In the genomic region with DNA sequence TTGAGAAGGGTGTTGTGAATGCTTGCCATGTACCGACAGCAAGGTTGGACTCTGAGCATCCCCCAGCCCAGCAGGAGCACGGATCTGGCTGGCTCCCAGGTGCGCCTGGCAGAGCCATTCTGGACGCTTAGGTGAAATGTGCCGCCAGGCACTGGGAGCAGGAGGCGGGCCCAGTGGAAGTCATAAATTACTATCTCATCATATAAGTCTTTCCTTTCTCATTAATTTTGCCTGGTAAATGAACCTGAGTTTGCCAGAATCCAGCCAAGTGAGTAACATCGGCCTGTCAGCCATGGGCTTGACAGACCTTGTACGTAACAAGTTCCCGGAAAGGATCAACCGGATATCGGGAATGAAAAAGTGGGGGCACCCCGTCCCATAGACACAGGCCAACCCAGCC, we compare ENCODE assay signal across 24 cellular contexts.
DNase-seq lines count a peak whose midpoint lies in the region; TF ChIP-seq lines count a peak whose summit lies in the region.
"Had no signal": no experiment of that assay in that cellular context is flagged by ENCODE, and none has a peak within 500 bp of the region (broad histone marks: within the 10 kb centered on the region; RNA-seq: fewer than 3 reads in every experiment).

No MANE protein-coding gene starts in this region.

- H3K27me3 Mint-ChIP-seq in progenitor cell of endocrine pancreas: no peaks in the 10 kb centered on the region
- H3K27me3 Mint-ChIP-seq: activated CD8-positive, alpha-beta memory T cell treated with anti-CD3 and anti-CD28 coated beads, Interleukin-2, amount 10 ng/mL, durations not matched to agents 7 days and 5 days; activated naive CD8-positive, alpha-beta T cell treated with anti-CD3 and anti-CD28 coated beads, Interleukin-2, amount 50 U/mL, for 24 hours had no signal

- H3K4me1 Mint-ChIP-seq in progenitor cell of endocrine pancreas (ENCODE audit: low read depth): peaks cover 25% of the 10 kb centered on the region
- H3K4me1 Mint-ChIP-seq: activated CD8-positive, alpha-beta memory T cell treated with anti-CD3 and anti-CD28 coated beads, Interleukin-2, amount 10 ng/mL, durations not matched to agents 7 days and 5 days; activated naive CD8-positive, alpha-beta T cell treated with anti-CD3 and anti-CD28 coated beads, Interleukin-2, amount 50 U/mL, for 24 hours; nephron had no signal

- DNase-seq in DMS79 (lab: John Stamatoyannopoulos, UW) (peak; percentile 56), NCI-H1105 (lab: John Stamatoyannopoulos, UW) (peak; percentile 76), coronary artery (ENCODE audit: low spot score) (no peak), progenitor cell of endocrine pancreas (ENCODE audit: low spot score, unreplicated experiment) (no peak), cortex of kidney (lab: John Stamatoyannopoulos, UW) (no peak), activated T-cell treated with anti-CD3 and anti-CD28 coated beads for 4 hours (no peak), iPS-NIHi7 (ENCODE audit: extremely low spot score) (no peak)
- DNase-seq: activated CD4-positive, CD25-positive, alpha-beta regulatory T cell; activated CD8-positive, alpha-beta memory T cell treated with anti-CD3 and anti-CD28 coated beads, Interleukin-2, amount 10 ng/mL, durations not matched to agents 7 days and 5 days; activated naive CD8-positive, alpha-beta T cell treated with anti-CD3 and anti-CD28 coated beads, Interleukin-2, amount 50 U/mL, for 24 hours; activated T-cell treated with anti-CD3 and anti-CD28 coated beads, Interleukin-2, amount 50 U/mL, for 48 hours; DMS53; gastrocnemius medialis; H7; MM.1S; RPMI8226; sigmoid colon; SK-N-SH; stimulated activated CD4-positive, alpha-beta T cell treated with anti-CD3 and anti-CD28 coated beads, Interleukin-4, amount 100 ng/mL, for 24 hours; trophoblast cell had no signal

- H3K4me3 ChIP-seq in coronary artery: peak overlapping the region; percentile 48
- H3K4me3 ChIP-seq: BLaER1, gastrocnemius medialis, hepatocyte, sigmoid colon had no signal

- TF ChIP-seq CTCF in coronary artery (IDR thresholded peaks at IDR 0.05): no peak
- TF ChIP-seq CTCF in progenitor cell of endocrine pancreas (IDR thresholded peaks at IDR 0.05; ENCODE audit: unreplicated experiment): no peak

- no peak overlapping the region for H3K4me3 Mint-ChIP-seq in progenitor cell of endocrine pancreas (ENCODE audit: low read depth)
- H3K4me3 Mint-ChIP-seq: activated CD8-positive, alpha-beta memory T cell treated with anti-CD3 and anti-CD28 coated beads, Interleukin-2, amount 10 ng/mL, durations not matched to agents 7 days and 5 days; activated naive CD8-positive, alpha-beta T cell treated with anti-CD3 and anti-CD28 coated beads, Interleukin-2, amount 50 U/mL, for 24 hours; nephron; T-helper 1 cell treated with Interleukin-12 subunit alpha and Interleukin-12 subunit beta and Interleukin-4 antibody, amounts not matched to agents 30 μg/mL and 1 μg/mL, for 36 hours had no signal

- no peaks in the 10 kb centered on the region for H3K9me3 Mint-ChIP-seq in progenitor cell of endocrine pancreas (ENCODE audit: low read depth)
- H3K9me3 Mint-ChIP-seq: activated naive CD8-positive, alpha-beta T cell treated with anti-CD3 and anti-CD28 coated beads, Interleukin-2, amount 50 U/mL, for 24 hours; nephron had no signal

- H3K27ac Mint-ChIP-seq in progenitor cell of endocrine pancreas: peak overlapping the region; percentile 67
- H3K27ac Mint-ChIP-seq: activated CD8-positive, alpha-beta memory T cell treated with anti-CD3 and anti-CD28 coated beads, Interleukin-2, amount 10 ng/mL, durations not matched to agents 7 days and 5 days; activated naive CD8-positive, alpha-beta T cell treated with anti-CD3 and anti-CD28 coated beads, Interleukin-2, amount 50 U/mL, for 24 hours; nephron; T-helper 1 cell treated with Interleukin-12 subunit alpha and Interleukin-12 subunit beta and Interleukin-4 antibody, amounts not matched to agents 30 μg/mL and 1 μg/mL, for 36 hours had no signal

- peaks cover 1% of the 10 kb centered on the region for H3K36me3 Mint-ChIP-seq in progenitor cell of endocrine pancreas (ENCODE audit: insufficient read depth)
- H3K36me3 Mint-ChIP-seq: activated CD8-positive, alpha-beta memory T cell treated with anti-CD3 and anti-CD28 coated beads, Interleukin-2, amount 10 ng/mL, durations not matched to agents 7 days and 5 days had no signal

- peak overlapping the region; percentile 73 to 86 for H3K27ac ChIP-seq in coronary artery
- H3K27ac ChIP-seq: BLaER1, gastrocnemius medialis, hepatocyte, sigmoid colon had no signal

Comparison
In these comparisons a context has a peak if more than half of its experiments do, and no peak if none do; other contexts are left out.
1. DNase-seq: peak in DMS79 (single experiment) and NCI-H1105 (single experiment); none in coronary artery (single experiment), progenitor cell of endocrine pancreas (single experiment), cortex of kidney (single experiment), activated T-cell treated with anti-CD3 and anti-CD28 coated beads for 4 hours (single experiment) and iPS-NIHi7 (single experiment).